10 cellular contexts compared by ENCODE assay signal in genomic region chr5:31273631-31274378, GRCh38.
DNase-seq lines count a peak whose midpoint lies in the region; ATAC-seq and TF ChIP-seq lines count a peak whose summit lies in the region.
"Had no signal": no experiment of that assay in that cellular context is flagged by ENCODE, and none has a peak within 500 bp of the region (broad histone marks: within the 10 kb centered on the region; RNA-seq: fewer than 3 reads in every experiment).

No MANE protein-coding gene starts in this region.

- no peak overlapping the region for H3K4ac ChIP-seq in mesenchymal stem cell (ENCODE audit: low read depth in 1 of 2, low read length in 2 of 2)

- no peak overlapping the region for H4K91ac ChIP-seq in mesenchymal stem cell (ENCODE audit: low read length)

- H3K4me1 ChIP-seq in OCI-LY3 (ENCODE audit: low read length) (peaks cover 17% of the 10 kb centered on the region), mesenchymal stem cell (ENCODE audit: control insufficient read depth, insufficient read depth, low read depth, low read length) (peaks cover 2% of the 10 kb centered on the region)

- 63% methylated on average over 3 of the region's 8 CpGs for WGBS in mesenchymal stem cell

- H3K9ac ChIP-seq in OCI-LY3 (ENCODE audit: low read length) (no peak overlapping the region), mesenchymal stem cell (ENCODE audit: low read length) (peak overlapping the region; percentile 94)

- DNase-seq in mesenchymal stem cell (no peak), SHP77 treated with DMSO at 0.1 percent for 48 hours (lab: John Stamatoyannopoulos, UW) (no peak), NCI-H226 (no peak), KBM-7 (no peak)
- DNase-seq in activated CD8-positive, alpha-beta memory T cell treated with anti-CD3 and anti-CD28 coated beads, Interleukin-2, amount 10 ng/mL, durations not matched to agents 7 days and 5 days, result no peak
- DNase-seq: NCI-H69 had no signal

- no peak overlapping the region for H3K27ac Mint-ChIP-seq in activated CD8-positive, alpha-beta memory T cell treated with anti-CD3 and anti-CD28 coated beads, Interleukin-2, amount 10 ng/mL, durations not matched to agents 7 days and 5 days

- H2BK5ac ChIP-seq in mesenchymal stem cell (ENCODE audit: low read depth, low read length, poor library complexity, severe bottlenecking), result no peak overlapping the region

- no peaks in the 10 kb centered on the region for H4K20me1 ChIP-seq in OCI-LY3 (ENCODE audit: insufficient read depth, low read length)

- H3K27ac ChIP-seq in OCI-LY3 (ENCODE audit: low read length), result no peak overlapping the region
- H3K27ac ChIP-seq in mesenchymal stem cell (ENCODE audit: low read length, poor library complexity, severe bottlenecking), result peak overlapping the region; percentile 49
- H3K27ac ChIP-seq: HL-60 had no signal

- H2BK15ac ChIP-seq in mesenchymal stem cell (ENCODE audit: low read depth, poor library complexity, severe bottlenecking), result no peak overlapping the region

- ATAC-seq in GM18502 (IDR thresholded peaks at IDR 0.05; ENCODE audit: poor library complexity, unreplicated experiment) (peak; percentile 77), GM21723 (IDR thresholded peaks at IDR 0.05; ENCODE audit: unreplicated experiment) (peak; percentile 81)
- no peak for ATAC-seq in activated CD8-positive, alpha-beta memory T cell treated with anti-CD3 and anti-CD28 coated beads, Interleukin-2, amount 10 ng/mL, durations not matched to agents 7 days and 5 days

- peaks cover 10% of the 10 kb centered on the region for H3K79me1 ChIP-seq in mesenchymal stem cell (replicated peaks; ENCODE audit: low read length, poor library complexity, severe bottlenecking)

- no peak overlapping the region for H2BK12ac ChIP-seq in mesenchymal stem cell (ENCODE audit: low read length in 2 of 2)

- no peak overlapping the region for H2BK120ac ChIP-seq in mesenchymal stem cell (ENCODE audit: low read depth, low read length)

- no peak overlapping the region for H3K23ac ChIP-seq in mesenchymal stem cell (ENCODE audit: low read length in 2 of 2)

- H3K79me2 ChIP-seq in OCI-LY3 (ENCODE audit: low read length), result no peaks in the 10 kb centered on the region

- H3K9me3 ChIP-seq in OCI-LY3 (ENCODE audit: insufficient read depth, low read length) (no peaks in the 10 kb centered on the region), mesenchymal stem cell (ENCODE audit: control insufficient read depth, low read length) (no peaks in the 10 kb centered on the region)

- H3K27me3 ChIP-seq in OCI-LY3 (ENCODE audit: low read depth, low read length) (peaks cover 30% of the 10 kb centered on the region), mesenchymal stem cell (ENCODE audit: control insufficient read depth in 1 of 2, insufficient read depth in 1 of 2, low read length in 2 of 2) (no peaks in the 10 kb centered on the region)

- CTCF ChIA-PET in activated CD8-positive, alpha-beta memory T cell treated with anti-CD3 and anti-CD28 coated beads, Interleukin-2, amount 10 ng/mL, durations not matched to agents 7 days and 5 days (lab: Charles Lee), result no interaction called here

- H3K18ac ChIP-seq in mesenchymal stem cell (ENCODE audit: low read depth in 1 of 2, low read length in 2 of 2), result no peak overlapping the region

- H3K4me2 ChIP-seq in OCI-LY3 (ENCODE audit: low read length) (peak overlapping the region; percentile 54), mesenchymal stem cell (ENCODE audit: low read length, poor library complexity, severe bottlenecking) (no peak overlapping the region)

- H3K4me3 Mint-ChIP-seq in activated CD8-positive, alpha-beta memory T cell treated with anti-CD3 and anti-CD28 coated beads, Interleukin-2, amount 10 ng/mL, durations not matched to agents 7 days and 5 days, result no peak overlapping the region

- peak overlapping the region; percentile 54; the same call in 1 of the 2 replicates for H3K4me3 ChIP-seq in OCI-LY3 (ENCODE audit: low read length)
- peak overlapping the region in 1 of 2 experiments; percentile 79 for H3K4me3 ChIP-seq in mesenchymal stem cell (ENCODE audit: insufficient read depth in 1 of 2, low read depth in 1 of 2, low read length in 2 of 2)

- no peaks in the 10 kb centered on the region for H3K36me3 Mint-ChIP-seq in activated CD8-positive, alpha-beta memory T cell treated with anti-CD3 and anti-CD28 coated beads, Interleukin-2, amount 10 ng/mL, durations not matched to agents 7 days and 5 days

- TF ChIP-seq CTCF in OCI-LY3 (IDR thresholded peaks at IDR 0.05; ENCODE audit: low read depth, low read length), result no peak

- H3K36me3 ChIP-seq in OCI-LY3 (replicated peaks; ENCODE audit: low read depth, low read length), result no peaks in the 10 kb centered on the region
- H3K36me3 ChIP-seq in mesenchymal stem cell (ENCODE audit: control insufficient read depth in 1 of 2, insufficient read depth in 2 of 2, low read depth in 1 of 2, low read length in 2 of 2), result peaks cover 0 to 20% of the 10 kb centered on the region in 2 experiments

- H3K27me3 Mint-ChIP-seq in activated CD8-positive, alpha-beta memory T cell treated with anti-CD3 and anti-CD28 coated beads, Interleukin-2, amount 10 ng/mL, durations not matched to agents 7 days and 5 days, result no peaks in the 10 kb centered on the region

- H2AFZ ChIP-seq in OCI-LY3 (ENCODE audit: low read depth, low read length) (no peak overlapping the region), mesenchymal stem cell (ENCODE audit: low read depth, low read length) (peak overlapping the region; percentile 69)

- no peaks in the 10 kb centered on the region for H3K9me3 Mint-ChIP-seq in activated CD8-positive, alpha-beta memory T cell treated with anti-CD3 and anti-CD28 coated beads, Interleukin-2, amount 10 ng/mL, durations not matched to agents 7 days and 5 days (ENCODE audit: low read depth)

- in situ Hi-C loops in KBM-7 (cut with MboI; ENCODE audit: low pct_unique_long_range_greater_than_20kb, low sequenced_read_pairs), result no loop called here

- H3K4me1 Mint-ChIP-seq in activated CD8-positive, alpha-beta memory T cell treated with anti-CD3 and anti-CD28 coated beads, Interleukin-2, amount 10 ng/mL, durations not matched to agents 7 days and 5 days, result no peaks in the 10 kb centered on the region

- H2AK5ac ChIP-seq in mesenchymal stem cell (ENCODE audit: low read length, severe bottlenecking), result no peak overlapping the region

- no peak overlapping the region for H4K8ac ChIP-seq in mesenchymal stem cell (ENCODE audit: low read length)

- no peak overlapping the region for H3K14ac ChIP-seq in mesenchymal stem cell (ENCODE audit: low read length in 2 of 2)
